22 cellular contexts compared by ENCODE assay signal in genomic region chr20:58519940-58520712, GRCh38. TPM values are rescaled to one million over a fixed set of nuclear protein-coding genes. Genes with fewer than 3 reads are reported as not detected.
"Had no signal": no experiment of that assay in that cellular context is flagged by ENCODE, and none has a peak within 500 bp of the region (broad histone marks: within the 10 kb centered on the region; RNA-seq: fewer than 3 reads in every experiment).

No MANE protein-coding gene starts in this region.

- H3K4me1 Mint-ChIP-seq: activated CD4-positive, alpha-beta memory T cell treated with anti-CD3 and anti-CD28 coated beads, Interleukin-2, amount 10 ng/mL, durations not matched to agents 7 days and 5 days; activated naive CD4-positive, alpha-beta T cell treated with anti-CD3 and anti-CD28 coated beads, Interleukin-2, amount 10 ng/mL, durations not matched to agents 7 days and 5 days had no signal

- H3K4me3 Mint-ChIP-seq: activated CD4-positive, alpha-beta memory T cell treated with anti-CD3 and anti-CD28 coated beads, Interleukin-2, amount 10 ng/mL, durations not matched to agents 7 days and 5 days; activated naive CD4-positive, alpha-beta T cell treated with anti-CD3 and anti-CD28 coated beads, Interleukin-2, amount 10 ng/mL, durations not matched to agents 7 days and 5 days; activated T-cell treated with anti-CD3 and anti-CD28 coated beads, Interleukin-2, amount 50 U/mL, for 72 hours; nephron progenitor cell; stimulated activated naive CD8-positive, alpha-beta T cell treated with anti-CD3 and anti-CD28 coated beads, Interleukin-15, Interleukin-2, amounts not matched to agents 100 ng/mL and 50 ng/mL, for 24 hours had no signal

- DNase-seq: activated CD4-positive, alpha-beta memory T cell treated with anti-CD3 and anti-CD28 coated beads, Interleukin-2, amount 10 ng/mL, durations not matched to agents 7 days and 5 days; activated CD4-positive, alpha-beta T cell treated with anti-CD3 and anti-CD28 coated beads for 48 hours; activated effector memory CD4-positive, alpha-beta T cell treated with anti-CD3 and anti-CD28 coated beads, Interleukin-2, amount 50 U/mL, for 16 hours; activated naive CD4-positive, alpha-beta T cell treated with anti-CD3 and anti-CD28 coated beads, Interleukin-2, amount 10 ng/mL, durations not matched to agents 7 days and 5 days; activated T-cell treated with anti-CD3 and anti-CD28 coated beads, Interleukin-2, amount 50 U/mL, for 72 hours; cortex of kidney; erythroblast; foreskin fibroblast; glutamatergic neuron; hippocampal formation; mesenchymal stem cell; mucosa of descending colon; nephron progenitor cell; stimulated activated CD4-positive, alpha-beta T cell treated with anti-CD3 and anti-CD28 coated beads, Interleukin-4, amount 100 ng/mL, for 24 hours; substantia nigra; thyroid gland had no signal

- H3K36me3 ChIP-seq: cardiac muscle cell, thyroid gland had no signal

- H3K4me1 ChIP-seq: parathyroid adenoma, thyroid gland had no signal

- H3K9me3 ChIP-seq: mucosa of descending colon, thyroid gland had no signal

- H3K27ac ChIP-seq: cardiac muscle cell, parathyroid adenoma, thyroid gland had no signal

- H3K4me3 ChIP-seq: cardiac muscle cell, mucosa of descending colon, thyroid gland had no signal

- H3K27ac Mint-ChIP-seq: activated CD4-positive, alpha-beta memory T cell treated with anti-CD3 and anti-CD28 coated beads, Interleukin-2, amount 10 ng/mL, durations not matched to agents 7 days and 5 days; activated naive CD4-positive, alpha-beta T cell treated with anti-CD3 and anti-CD28 coated beads, Interleukin-2, amount 10 ng/mL, durations not matched to agents 7 days and 5 days; activated T-cell treated with anti-CD3 and anti-CD28 coated beads, Interleukin-2, amount 50 U/mL, for 72 hours; nephron progenitor cell; stimulated activated naive CD8-positive, alpha-beta T cell treated with anti-CD3 and anti-CD28 coated beads, Interleukin-15, Interleukin-2, amounts not matched to agents 100 ng/mL and 50 ng/mL, for 24 hours had no signal

- H3K9me3 Mint-ChIP-seq: activated CD4-positive, alpha-beta memory T cell treated with anti-CD3 and anti-CD28 coated beads, Interleukin-2, amount 10 ng/mL, durations not matched to agents 7 days and 5 days; activated naive CD4-positive, alpha-beta T cell treated with anti-CD3 and anti-CD28 coated beads, Interleukin-2, amount 10 ng/mL, durations not matched to agents 7 days and 5 days; stimulated activated naive CD8-positive, alpha-beta T cell treated with anti-CD3 and anti-CD28 coated beads, Interleukin-15, Interleukin-2, amounts not matched to agents 100 ng/mL and 50 ng/mL, for 24 hours had no signal

- H3K27me3 ChIP-seq: thyroid gland had no signal

- ATAC-seq: activated T-cell treated with anti-CD3 and anti-CD28 coated beads, Interleukin-2, amount 50 U/mL, for 72 hours; mucosa of descending colon had no signal

- H3K36me3 Mint-ChIP-seq: activated naive CD4-positive, alpha-beta T cell treated with anti-CD3 and anti-CD28 coated beads, Interleukin-2, amount 10 ng/mL, durations not matched to agents 7 days and 5 days had no signal

RNA-seq across cellular contexts. Expression of gene APCDD1L, which starts 4.9 kb away (rescaled TPM):
- total RNA-seq: activated CD4-positive, alpha-beta memory T cell treated with anti-CD3 and anti-CD28 coated beads, Interleukin-2, amount 10 ng/mL, durations not matched to agents 7 days and 5 days; activated T-cell treated with anti-CD3 and anti-CD28 coated beads, Interleukin-2, amount 50 U/mL, for 72 hours; cerebellum; liver; T-helper 2 cell treated with Interferon-gamma antibody and Interleukin-4, amounts not matched to agents 100 ng/mL and 5 ng/mL, for 36 hours had no signal
